8 cellular contexts compared by ENCODE assay signal in genomic region chr6:137342607-137343186, GRCh38.
DNase-seq lines count a peak whose midpoint lies in the region; ATAC-seq, FAIRE-seq and TF ChIP-seq lines count a peak whose summit lies in the region.

No MANE protein-coding gene starts in this region.

- no peaks in the 10 kb centered on the region for H4K20me1 ChIP-seq in astrocyte (ENCODE audit: insufficient read depth, low read length)

- H3K27ac ChIP-seq in astrocyte (ENCODE audit: low read depth, low read length) = no peak overlapping the region

- H3K9me3 Mint-ChIP-seq in HFFc6 (no peaks in the 10 kb centered on the region), astrocyte (ENCODE audit: unreplicated experiment) (no peaks in the 10 kb centered on the region)

- DNase-seq in AG04449 (ENCODE audit: low read depth, low spot score) = no peak
- DNase-seq in HFFc6 = no peak
- no peak for DNase-seq in astrocyte (ENCODE audit: low read depth)
- DNase-seq in mucosa of descending colon = peak in 2 of 3 donors; percentile 7 to 26
- DNase-seq in activated gamma-delta T cell treated with Interleukin-2 at 50 U/mL for 16 hours = no peak
- DNase-seq in NCI-H2081 treated with DMSO at 0.1 percent for 48 hours (lab: John Stamatoyannopoulos, UW) = no peak
- no peak for DNase-seq in T-helper 9 cell
- DNase-seq in GM10248 (ENCODE audit: extremely low spot score) = no peak

- H3K4me3 ChIP-seq in AG04449 (ENCODE audit: low read depth, low read length) = peak overlapping the region; percentile 13
- H3K4me3 ChIP-seq in astrocyte (ENCODE audit: insufficient read depth, low read depth, low read length) = no peak overlapping the region
- no peak overlapping the region for H3K4me3 ChIP-seq in mucosa of descending colon

- H3K9ac ChIP-seq in astrocyte (ENCODE audit: low read length) = no peak overlapping the region

- H3K27ac Mint-ChIP-seq in HFFc6 (no peak overlapping the region), astrocyte (ENCODE audit: unreplicated experiment) (no peak overlapping the region)

- H3K9me3 ChIP-seq in astrocyte (ENCODE audit: insufficient read depth, low read depth, low read length) = no peaks in the 10 kb centered on the region
- H3K9me3 ChIP-seq in mucosa of descending colon = no peaks in the 10 kb centered on the region

- FAIRE-seq in astrocyte (lab: Jason Lieb, UNC) = no peak

- H3K4me2 ChIP-seq in astrocyte (ENCODE audit: low read length) = peak overlapping the region; percentile 66

- H3K27me3 Mint-ChIP-seq in HFFc6 (ENCODE audit: insufficient read depth) (peaks cover 6% of the 10 kb centered on the region; the same call in 1 of the 2 replicates), astrocyte (ENCODE audit: low read depth, unreplicated experiment) (peaks cover 5% of the 10 kb centered on the region)

- ATAC-seq in mucosa of descending colon = peak; percentile 34

- intact Hi-C loops in mucosa of descending colon (cut with DNase I, micrococcal nuclease) = no loop called here

- H3K79me2 ChIP-seq in astrocyte (ENCODE audit: insufficient read depth, low read length) = no peaks in the 10 kb centered on the region

- H2AFZ ChIP-seq in astrocyte (ENCODE audit: low read depth, low read length) = no peak overlapping the region

- POLR2A ChIA-PET in AG04449 (lab: Yijun Ruan, JAX) (no interaction called here), GM10248 (lab: Yijun Ruan, JAX) (no interaction called here)

- H3K4me3 Mint-ChIP-seq in HFFc6 = peak overlapping the region; percentile 79
- no peak overlapping the region for H3K4me3 Mint-ChIP-seq in astrocyte (ENCODE audit: unreplicated experiment)

- H3K36me3 ChIP-seq in astrocyte (ENCODE audit: insufficient read depth, low read length) (no peaks in the 10 kb centered on the region), mucosa of descending colon (ENCODE audit: low read depth) (no peaks in the 10 kb centered on the region)

- peaks cover 18% of the 10 kb centered on the region for H3K27me3 ChIP-seq in astrocyte (ENCODE audit: insufficient read depth, low read length)

- CTCF ChIA-PET in AG04449 (lab: Yijun Ruan, JAX) (interaction anchor here (1.0 to 1.6 kb wide), 2 partner anchors 28 to 72 kb away, joined by 3 to 8 read pairs; no protein-coding TSS in a partner anchor), GM10248 (lab: Yijun Ruan, JAX) (interaction anchor here (0.8 to 2.1 kb wide), 12 partner anchors 8 to 266 kb away, joined by 3 to 7 read pairs (median 4); no protein-coding TSS in a partner anchor)

- H3K36me3 Mint-ChIP-seq in HFFc6 (ENCODE audit: low read depth) = no peaks in the 10 kb centered on the region
- no peaks in the 10 kb centered on the region for H3K36me3 Mint-ChIP-seq in astrocyte (ENCODE audit: low read depth, unreplicated experiment)

- H3K4me1 ChIP-seq in astrocyte (ENCODE audit: insufficient read depth, low read length) (no peaks in the 10 kb centered on the region), mucosa of descending colon (ENCODE audit: low read depth) (peaks cover 5% of the 10 kb centered on the region)

- H3K4me1 Mint-ChIP-seq in HFFc6 (ENCODE audit: low read depth) (peaks cover 13% of the 10 kb centered on the region; the same call in 1 of the 2 replicates), astrocyte (ENCODE audit: low read depth, unreplicated experiment) (peaks cover 11% of the 10 kb centered on the region)

- TF ChIP-seq CTCF in AG04449 (IDR thresholded peaks at IDR 0.05; ENCODE audit: insufficient read depth, low read length, missing control alignments) = no peak
- no peak for TF ChIP-seq CTCF in HFFc6 (IDR thresholded peaks at IDR 0.05)
- TF ChIP-seq CTCF in astrocyte (IDR thresholded peaks at IDR 0.05; ENCODE audit: insufficient read depth, low read depth, low read length) = no peak
- TF ChIP-seq CTCF in mucosa of descending colon (IDR thresholded peaks at IDR 0.05) = no peak
- TF ChIP-seq CTCF in GM10248 (IDR thresholded peaks at IDR 0.05; ENCODE audit: control extremely low read depth, extremely low read depth, low read depth, missing control alignments) = no peak

Comparison
In these comparisons a context has a peak if more than half of its experiments do, and no peak if none do; other contexts are left out.
1. DNase-seq: peak in mucosa of descending colon (2 of 3); none in AG04449 (single experiment), HFFc6 (single experiment), astrocyte (single experiment), activated gamma-delta T cell treated with Interleukin-2 at 50 U/mL for 16 hours (single experiment), NCI-H2081 treated with DMSO at 0.1 percent for 48 hours (single experiment), T-helper 9 cell (single experiment) and GM10248 (single experiment).